Comparison of ENCODE assay signal across 1 cellular context in the genomic region with DNA sequence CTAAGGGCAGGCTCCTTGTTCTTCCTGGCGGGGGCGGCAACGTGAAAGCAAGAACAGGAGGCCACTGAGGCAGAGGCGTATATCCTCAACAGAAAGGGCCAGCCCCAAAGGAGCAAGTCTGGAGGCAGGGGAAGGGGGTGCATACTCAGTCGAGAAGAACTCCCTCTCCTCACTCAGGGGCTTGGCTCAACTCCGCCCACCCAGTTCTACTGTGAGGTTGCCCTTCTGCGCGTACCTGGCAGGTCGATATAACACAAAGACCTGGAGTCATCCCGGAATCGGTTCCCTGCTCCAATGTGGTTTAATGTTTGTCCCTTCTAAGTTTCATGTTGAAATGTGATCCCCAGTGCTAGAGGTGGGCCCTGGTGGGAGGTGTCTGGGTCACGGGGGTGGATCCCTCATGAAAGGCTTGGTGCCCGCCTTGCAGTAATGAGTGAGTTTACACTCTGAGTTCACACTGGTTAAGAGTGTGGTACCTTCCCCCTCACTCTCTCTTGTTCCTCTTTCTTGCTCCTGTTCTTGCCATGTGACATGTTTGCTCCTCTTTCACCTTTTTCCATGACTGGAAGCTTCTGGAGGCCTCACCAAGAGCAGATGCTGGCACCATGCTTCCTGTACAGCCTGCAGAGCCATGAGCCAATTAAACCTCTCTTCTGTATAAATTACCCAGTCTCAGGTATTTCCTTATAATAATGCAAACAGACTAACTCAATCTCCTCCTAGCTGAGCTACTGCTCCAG.
TF ChIP-seq lines count a peak whose summit lies in the region.

No MANE protein-coding gene starts in this region.

TF ChIP-seq in K562, 482 proteins besides CTCF, POLR2A, EP300 and RAD21:
- peak; percentile 49; the same call in 1 of the 2 replicates for TF ChIP-seq ZNF766 (CRISPR knock-in tag; conservative IDR thresholded peaks at IDR 0.05)
- TF ChIP-seq KDM4B (IDR thresholded peaks at IDR 0.05; ENCODE audit: borderline replicate concordance in 2 of 2, low read depth in 1 of 2) = no peak
